In the genomic region with DNA sequence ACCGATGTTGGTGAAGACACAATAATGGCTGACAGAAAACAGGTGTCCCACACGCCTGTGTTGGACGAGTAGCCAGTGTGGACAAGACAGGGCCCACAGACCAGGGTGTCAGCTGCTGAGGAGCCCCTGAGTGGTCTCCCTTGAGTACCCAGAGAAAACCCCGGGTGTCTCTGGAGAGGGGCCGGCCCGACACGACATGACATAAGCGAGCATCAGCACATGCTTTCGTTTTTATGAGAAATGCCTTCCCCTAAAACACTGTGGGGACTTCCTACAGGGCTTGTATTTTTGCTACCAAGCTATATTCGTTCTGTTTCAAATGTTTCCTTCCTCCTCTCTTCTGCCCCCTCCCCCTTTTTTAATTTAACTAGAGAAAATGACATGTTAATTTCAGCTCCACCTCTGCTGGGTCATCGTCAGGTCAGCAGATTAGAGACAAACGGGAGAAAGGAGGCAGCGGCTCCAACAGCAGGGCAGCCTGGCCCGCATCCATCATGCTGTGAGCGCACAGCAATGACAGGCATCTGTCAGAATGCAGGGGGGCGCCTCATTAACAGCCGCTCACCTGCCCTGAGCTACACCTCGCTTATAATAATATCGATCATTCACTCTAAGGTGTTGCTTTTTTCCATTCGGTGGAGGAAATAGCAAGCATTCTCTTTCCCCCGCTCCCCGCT, we compare ENCODE assay signal across 13 cellular contexts.
DNase-seq lines count a peak whose midpoint lies in the region; ATAC-seq, FAIRE-seq and TF ChIP-seq lines count a peak whose summit lies in the region.
"Had no signal": no experiment of that assay in that cellular context is flagged by ENCODE, and none has a peak within 500 bp of the region (broad histone marks: within the 10 kb centered on the region; RNA-seq: fewer than 3 reads in every experiment).

No MANE protein-coding gene starts in this region.

- no peaks in the 10 kb centered on the region for H3K36me3 Mint-ChIP-seq in progenitor cell of endocrine pancreas (ENCODE audit: insufficient read depth)
- H3K36me3 Mint-ChIP-seq: activated naive CD4-positive, alpha-beta T cell treated with anti-CD3 and anti-CD28 coated beads, Interleukin-2, amount 50 U/mL, for 24 hours had no signal

- H3K27me3 Mint-ChIP-seq in progenitor cell of endocrine pancreas = peaks cover 13% of the 10 kb centered on the region

- TF ChIP-seq CTCF in coronary artery (IDR thresholded peaks at IDR 0.05) (no peak), progenitor cell of endocrine pancreas (IDR thresholded peaks at IDR 0.05; ENCODE audit: unreplicated experiment) (no peak), HepG2 (CRISPR knock-in tag; IDR thresholded peaks at IDR 0.05) (no peak)

- H3K4me2 ChIP-seq in HepG2 (ENCODE audit: low read depth, low read length) = no peak overlapping the region

- in situ Hi-C loops in HepG2 (cut with HindIII; ENCODE audit: extremely low pct_ligation_motif_present, low pct_unique_long_range_greater_than_20kb) = no loop called here

- TF ChIP-seq EP300 in HepG2 (IDR thresholded peaks at IDR 0.05; ENCODE audit: low read depth in 2 of 2, low read length in 2 of 2) (no peak), HepG2 (CRISPR knock-in tag; IDR thresholded peaks at IDR 0.05; ENCODE audit: borderline replicate concordance) (no peak)

- no peaks in the 10 kb centered on the region for H3K9me3 ChIP-seq in HepG2 (ENCODE audit: low read length)
- H3K9me3 ChIP-seq: pancreas had no signal

- DNase-seq in ELF-1 (ENCODE audit: low read depth, low spot score) = peak; percentile 27
- DNase-seq in coronary artery (ENCODE audit: low spot score) = no peak
- no peak for DNase-seq in progenitor cell of endocrine pancreas (ENCODE audit: low spot score, unreplicated experiment)
- no peak for DNase-seq in kidney glomerular epithelial cell (lab: John Stamatoyannopoulos, UW)
- DNase-seq in NCI-H2107 treated with DMSO at 0.1 percent for 48 hours (lab: John Stamatoyannopoulos, UW; ENCODE audit: unreplicated experiment) = no peak
- no peak for DNase-seq in HepG2 (ENCODE audit: low spot score)
- DNase-seq: DMS79 treated with DMSO at 0.1 percent for 48 hours, pancreas, SHP77 had no signal

- peaks cover 7% of the 10 kb centered on the region for H3K4me1 Mint-ChIP-seq in progenitor cell of endocrine pancreas (ENCODE audit: low read depth)

- peaks cover 3 to 46% of the 10 kb centered on the region in 2 experiments; a peak in 4 of 5 replicates for H3K27me3 ChIP-seq in HepG2 (ENCODE audit: control insufficient read depth in 1 of 2, insufficient read depth in 2 of 2, low read length in 2 of 2)
- H3K27me3 ChIP-seq: pancreas had no signal

- intact Hi-C loops in HepG2 (cut with micrococcal nuclease; ENCODE audit: unreplicated experiment) = no loop called here

- no peaks in the 10 kb centered on the region for H4K20me1 ChIP-seq in HepG2 (ENCODE audit: insufficient read depth, low read length)

- WGBS in HepG2 (ENCODE audit: low lambda C conversion rate) = 17% methylated on average over 15 of the region's 22 CpGs

- peak overlapping the region; percentile 23 for H3K4me3 Mint-ChIP-seq in progenitor cell of endocrine pancreas (ENCODE audit: low read depth)
- H3K4me3 Mint-ChIP-seq: activated naive CD4-positive, alpha-beta T cell treated with anti-CD3 and anti-CD28 coated beads, Interleukin-2, amount 50 U/mL, for 24 hours had no signal

- CTCF ChIA-PET in HepG2 (lab: Yijun Ruan, JAX; ENCODE audit: low intra/inter-chr PET ratio, low total read pairs) = no interaction called here

- no peak for TF ChIP-seq POLR2A in HepG2 (IDR thresholded peaks at IDR 0.05; ENCODE audit: insufficient read depth in 1 of 2, low read depth in 2 of 2, low read length in 2 of 2)

- H3K36me3 ChIP-seq in HepG2 (replicated peaks in 1 of 2; ENCODE audit: control insufficient read depth in 1 of 2, insufficient read depth in 2 of 2, low read length in 2 of 2) = no peaks in the 10 kb centered on the region
- H3K36me3 ChIP-seq: pancreas had no signal

- H3K9ac ChIP-seq in HepG2 (ENCODE audit: insufficient read depth, low read depth, low read length) = no peak overlapping the region

- no peak for TF ChIP-seq RAD21 in HepG2 (CRISPR knock-in tag; IDR thresholded peaks at IDR 0.05)

- ATAC-seq in HG03432 (IDR thresholded peaks at IDR 0.05; ENCODE audit: unreplicated experiment) = peak; percentile 47
- no peak for ATAC-seq in HG02840 (IDR thresholded peaks at IDR 0.05; ENCODE audit: low FRiP score, unreplicated experiment)
- ATAC-seq in HepG2 = no peak

- H3K27ac ChIP-seq in coronary artery (no peak overlapping the region), HepG2 (ENCODE audit: extremely low read length, insufficient read depth, low read length) (no peak overlapping the region)
- H3K27ac ChIP-seq: HL-60, pancreas had no signal

- H3K9me3 Mint-ChIP-seq in progenitor cell of endocrine pancreas (ENCODE audit: low read depth) = no peaks in the 10 kb centered on the region
- H3K9me3 Mint-ChIP-seq: activated naive CD4-positive, alpha-beta T cell treated with anti-CD3 and anti-CD28 coated beads, Interleukin-2, amount 50 U/mL, for 24 hours had no signal

- POLR2A ChIA-PET in HepG2 (lab: Yijun Ruan, JAX) = no interaction called here

- FAIRE-seq in HepG2 (lab: Jason Lieb, UNC) = no peak
- FAIRE-seq: pancreas had no signal

- H3K4me1 ChIP-seq in HepG2 (ENCODE audit: insufficient read depth, low read length) = no peaks in the 10 kb centered on the region
- H3K4me1 ChIP-seq: pancreas had no signal

- H3K4me3 ChIP-seq in coronary artery (peak overlapping the region; percentile 42), HepG2 (replicated peaks in 1 of 3; ENCODE audit: insufficient read depth in 1 of 3, low read depth in 2 of 3, low read length in 3 of 3) (no peak overlapping the region)
- H3K4me3 ChIP-seq: pancreas had no signal

- no peak overlapping the region for H2AFZ ChIP-seq in HepG2 (ENCODE audit: low read length)

- H3K79me2 ChIP-seq in HepG2 (ENCODE audit: insufficient read depth, low read length) = no peaks in the 10 kb centered on the region

- no TSS peak for BruUV-seq in HepG2 (replicated peaks; lab: Mats Ljungman, UMichigan)

- peak overlapping the region; percentile 38 for H3K27ac Mint-ChIP-seq in progenitor cell of endocrine pancreas
- H3K27ac Mint-ChIP-seq: activated naive CD4-positive, alpha-beta T cell treated with anti-CD3 and anti-CD28 coated beads, Interleukin-2, amount 50 U/mL, for 24 hours had no signal

TF ChIP-seq in HepG2, 621 proteins besides CTCF, POLR2A, EP300 and RAD21:
- TF ChIP-seq ZNF552 (CRISPR knock-in tag; IDR thresholded peaks at IDR 0.05; ENCODE audit: borderline replicate concordance) = no peak
- TF ChIP-seq PHF8 (CRISPR knock-in tag; IDR thresholded peaks at IDR 0.05) = no peak
